In the genomic region with DNA sequence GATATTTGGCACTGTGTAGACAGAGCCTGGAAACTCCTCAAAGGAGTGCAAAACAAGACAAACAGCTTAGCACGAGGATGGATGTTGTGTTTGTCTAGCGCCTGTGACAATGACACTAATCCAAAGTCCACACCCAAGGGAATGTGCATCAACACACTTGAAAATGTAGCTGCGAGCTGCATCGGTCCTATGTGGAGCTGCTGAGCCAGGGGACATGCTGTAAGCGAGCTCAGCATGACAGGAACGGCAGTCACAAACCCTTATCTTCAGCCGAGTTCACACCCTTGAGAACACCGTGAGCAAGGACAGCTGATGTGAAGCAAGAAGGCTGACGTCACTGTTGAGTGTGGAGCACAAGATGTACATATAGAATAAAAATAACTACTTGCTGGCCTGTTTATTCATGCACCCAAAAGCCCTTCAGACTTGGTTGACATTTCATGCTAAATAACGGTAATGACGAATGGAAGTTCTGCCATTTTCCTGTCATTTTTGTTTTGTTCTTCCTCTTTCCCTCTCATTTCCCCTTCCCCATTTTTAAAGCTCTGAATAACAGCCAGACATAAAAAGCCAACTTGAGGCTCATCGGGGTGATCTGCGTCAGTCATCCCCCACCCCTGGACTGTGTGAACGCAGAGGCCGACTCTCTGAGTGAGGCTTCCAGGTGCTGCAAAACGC, we compare ENCODE assay signal across 1 cellular context.
TF ChIP-seq lines count a peak whose summit lies in the region.

No MANE protein-coding gene starts in this region.

TF ChIP-seq in K562, 482 proteins besides CTCF, POLR2A, EP300 and RAD21 (continued from another document and continues in another):
- TF ChIP-seq, protein P1, sequence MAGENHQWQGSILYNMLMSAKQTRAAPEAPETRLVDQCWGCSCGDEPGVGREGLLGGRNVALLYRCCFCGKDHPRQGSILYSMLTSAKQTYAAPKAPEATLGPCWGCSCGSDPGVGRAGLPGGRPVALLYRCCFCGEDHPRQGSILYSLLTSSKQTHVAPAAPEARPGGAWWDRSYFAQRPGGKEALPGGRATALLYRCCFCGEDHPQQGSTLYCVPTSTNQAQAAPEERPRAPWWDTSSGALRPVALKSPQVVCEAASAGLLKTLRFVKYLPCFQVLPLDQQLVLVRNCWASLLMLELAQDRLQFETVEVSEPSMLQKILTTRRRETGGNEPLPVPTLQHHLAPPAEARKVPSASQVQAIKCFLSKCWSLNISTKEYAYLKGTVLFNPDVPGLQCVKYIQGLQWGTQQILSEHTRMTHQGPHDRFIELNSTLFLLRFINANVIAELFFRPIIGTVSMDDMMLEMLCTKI (IDR thresholded peaks at IDR 0.05; ENCODE audit: partially characterized antibody) = no peak
- no peak for TF ChIP-seq THRAP3 (IDR thresholded peaks at IDR 0.05; ENCODE audit: borderline replicate concordance)
- no peak for TF ChIP-seq ZFPM2 (CRISPR knock-in tag; IDR thresholded peaks at IDR 0.05)
- no peak for TF ChIP-seq PATZ1 (CRISPR knock-in tag; IDR thresholded peaks at IDR 0.05; ENCODE audit: borderline replicate concordance)
- no peak for TF ChIP-seq FIP1L1 (IDR thresholded peaks at IDR 0.05; ENCODE audit: low read depth, low read length, poor library complexity, severe bottlenecking)
- TF ChIP-seq ZBED1 (IDR thresholded peaks at IDR 0.05) = no peak
- no peak for TF ChIP-seq TAF9B (IDR thresholded peaks at IDR 0.05; ENCODE audit: partially characterized antibody)
- no peak for TF ChIP-seq MIER1 (IDR thresholded peaks at IDR 0.05; ENCODE audit: low read depth)
- peak; percentile 75; the same call in 1 of the 2 replicates for TF ChIP-seq ZNF589 (CRISPR knock-in tag; IDR thresholded peaks at IDR 0.05; ENCODE audit: low read depth)
- TF ChIP-seq IRF1 (CRISPR knock-in tag; IDR thresholded peaks at IDR 0.05; ENCODE audit: borderline replicate concordance) = no peak
- TF ChIP-seq SUPT5H (IDR thresholded peaks at IDR 0.05) = no peak
- no peak for TF ChIP-seq CEBPG (CRISPR knock-in tag; IDR thresholded peaks at IDR 0.05)
- peak; percentile 71 to 83; a peak in 3 of 4 replicates for TF ChIP-seq CEBPG (tag; conservative IDR thresholded peaks at IDR 0.05 in 1 of 2, IDR thresholded peaks at IDR 0.05 in 1 of 2)
- TF ChIP-seq, protein P2, sequence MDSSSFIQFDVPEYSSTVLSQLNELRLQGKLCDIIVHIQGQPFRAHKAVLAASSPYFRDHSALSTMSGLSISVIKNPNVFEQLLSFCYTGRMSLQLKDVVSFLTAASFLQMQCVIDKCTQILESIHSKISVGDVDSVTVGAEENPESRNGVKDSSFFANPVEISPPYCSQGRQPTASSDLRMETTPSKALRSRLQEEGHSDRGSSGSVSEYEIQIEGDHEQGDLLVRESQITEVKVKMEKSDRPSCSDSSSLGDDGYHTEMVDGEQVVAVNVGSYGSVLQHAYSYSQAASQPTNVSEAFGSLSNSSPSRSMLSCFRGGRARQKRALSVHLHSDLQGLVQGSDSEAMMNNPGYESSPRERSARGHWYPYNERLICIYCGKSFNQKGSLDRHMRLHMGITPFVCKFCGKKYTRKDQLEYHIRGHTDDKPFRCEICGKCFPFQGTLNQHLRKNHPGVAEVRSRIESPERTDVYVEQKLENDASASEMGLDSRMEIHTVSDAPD (CRISPR knock-in tag; IDR thresholded peaks at IDR 0.05) = no peak
- no peak for TF ChIP-seq MTF1 (CRISPR knock-in tag; IDR thresholded peaks at IDR 0.05; ENCODE audit: borderline replicate concordance)
- no peak for TF ChIP-seq SMAD1 (IDR thresholded peaks at IDR 0.05; ENCODE audit: low read depth, low read length, partially characterized antibody)
- no peak for TF ChIP-seq NBN (IDR thresholded peaks at IDR 0.05; ENCODE audit: low read depth)
- TF ChIP-seq ZBTB49 (CRISPR knock-in tag; IDR thresholded peaks at IDR 0.05; ENCODE audit: borderline replicate concordance) = no peak
- no peak for TF ChIP-seq EZH2 (IDR thresholded peaks at IDR 0.05; ENCODE audit: borderline replicate concordance, low read depth, low read length)
- no peak for TF ChIP-seq CBX8 (IDR thresholded peaks at IDR 0.05; ENCODE audit: borderline replicate concordance, extremely low read depth, low read depth, low read length, poor library complexity, severe bottlenecking)
- no peak for TF ChIP-seq ZBTB43 (CRISPR knock-in tag; IDR thresholded peaks at IDR 0.05)
- TF ChIP-seq, protein P3, sequence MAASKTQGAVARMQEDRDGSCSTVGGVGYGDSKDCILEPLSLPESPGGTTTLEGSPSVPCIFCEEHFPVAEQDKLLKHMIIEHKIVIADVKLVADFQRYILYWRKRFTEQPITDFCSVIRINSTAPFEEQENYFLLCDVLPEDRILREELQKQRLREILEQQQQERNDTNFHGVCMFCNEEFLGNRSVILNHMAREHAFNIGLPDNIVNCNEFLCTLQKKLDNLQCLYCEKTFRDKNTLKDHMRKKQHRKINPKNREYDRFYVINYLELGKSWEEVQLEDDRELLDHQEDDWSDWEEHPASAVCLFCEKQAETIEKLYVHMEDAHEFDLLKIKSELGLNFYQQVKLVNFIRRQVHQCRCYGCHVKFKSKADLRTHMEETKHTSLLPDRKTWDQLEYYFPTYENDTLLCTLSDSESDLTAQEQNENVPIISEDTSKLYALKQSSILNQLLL (CRISPR knock-in tag; IDR thresholded peaks at IDR 0.05; ENCODE audit: borderline replicate concordance) = no peak
- TF ChIP-seq SNRNP70 (optimal IDR thresholded peaks at IDR 0.05; ENCODE audit: low read depth, low read length) = no peak
- no peak for TF ChIP-seq GABPB2 (CRISPR knock-in tag; conservative IDR thresholded peaks at IDR 0.05)
- no peak for TF ChIP-seq SMC3 (conservative IDR thresholded peaks at IDR 0.05; ENCODE audit: insufficient read depth, low read depth, low read length)
- TF ChIP-seq CTCFL (IDR thresholded peaks at IDR 0.05; ENCODE audit: borderline replicate concordance, insufficient read depth, low read depth, low read length, poor library complexity, severe bottlenecking) = no peak
- no peak for TF ChIP-seq NR3C1 (CRISPR knock-in tag; IDR thresholded peaks at IDR 0.05)
- no peak for TF ChIP-seq ID3 (CRISPR knock-in tag; IDR thresholded peaks at IDR 0.05)
- no peak for TF ChIP-seq ID3 (tag; IDR thresholded peaks at IDR 0.05)
- no peak for TF ChIP-seq RBM25 (IDR thresholded peaks at IDR 0.05; ENCODE audit: low read depth, low read length, severe bottlenecking)
- TF ChIP-seq PHF21A (IDR thresholded peaks at IDR 0.05; ENCODE audit: borderline replicate concordance, low read depth) = no peak
- TF ChIP-seq, protein P4, sequence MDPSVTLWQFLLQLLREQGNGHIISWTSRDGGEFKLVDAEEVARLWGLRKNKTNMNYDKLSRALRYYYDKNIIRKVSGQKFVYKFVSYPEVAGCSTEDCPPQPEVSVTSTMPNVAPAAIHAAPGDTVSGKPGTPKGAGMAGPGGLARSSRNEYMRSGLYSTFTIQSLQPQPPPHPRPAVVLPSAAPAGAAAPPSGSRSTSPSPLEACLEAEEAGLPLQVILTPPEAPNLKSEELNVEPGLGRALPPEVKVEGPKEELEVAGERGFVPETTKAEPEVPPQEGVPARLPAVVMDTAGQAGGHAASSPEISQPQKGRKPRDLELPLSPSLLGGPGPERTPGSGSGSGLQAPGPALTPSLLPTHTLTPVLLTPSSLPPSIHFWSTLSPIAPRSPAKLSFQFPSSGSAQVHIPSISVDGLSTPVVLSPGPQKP (CRISPR knock-in tag; IDR thresholded peaks at IDR 0.05) = no peak
- TF ChIP-seq ZSCAN32 (CRISPR knock-in tag; IDR thresholded peaks at IDR 0.05) = no peak
- TF ChIP-seq C11orf30 (IDR thresholded peaks at IDR 0.05; ENCODE audit: low read depth) = no peak
- TF ChIP-seq SPI1 (IDR thresholded peaks at IDR 0.05; ENCODE audit: borderline replicate concordance, low read depth, low read length) = no peak
- no peak for TF ChIP-seq HNRNPL (IDR thresholded peaks at IDR 0.05; ENCODE audit: low read depth, low read length)
- TF ChIP-seq E2F4 (CRISPR knock-in tag; IDR thresholded peaks at IDR 0.05; ENCODE audit: low read depth) = no peak
- TF ChIP-seq FOXP1 (CRISPR knock-in tag; IDR thresholded peaks at IDR 0.05) = no peak
- peak; percentile 68; the same call in 1 of the 2 replicates for TF ChIP-seq ESRRA (IDR thresholded peaks at IDR 0.05; ENCODE audit: borderline replicate concordance, low read depth)
- no peak for TF ChIP-seq MBD1 (CRISPR knock-in tag; IDR thresholded peaks at IDR 0.05)
